ENCODE assay signal across 10 cellular contexts in the genomic region with DNA sequence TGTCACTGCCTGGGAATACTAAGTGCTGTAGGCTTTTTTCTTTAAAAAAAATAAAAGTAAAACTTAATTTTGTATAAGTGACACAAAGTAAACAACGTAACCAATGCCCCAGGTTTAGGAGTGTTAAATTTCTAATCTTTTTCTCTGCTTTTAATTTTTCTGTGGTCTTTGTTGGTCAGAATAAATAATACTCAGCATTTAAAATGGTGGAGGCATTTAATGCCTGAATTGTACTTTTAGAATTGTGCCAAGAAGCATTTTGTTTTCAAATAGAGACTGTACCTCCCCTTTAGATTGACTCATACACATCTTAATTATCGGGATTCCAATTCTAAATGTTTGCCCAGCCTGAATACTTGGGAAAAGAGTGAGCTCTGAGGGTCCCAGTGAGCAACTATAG. TPM values are rescaled to one million over a fixed set of nuclear protein-coding genes. Genes with fewer than 3 reads are reported as not detected.
A peak's percentile ranks its signal among the peaks of the same experiment; 100 is the strongest.
DNase-seq lines count a peak whose midpoint lies in the region; ATAC-seq, FAIRE-seq and TF ChIP-seq lines count a peak whose summit lies in the region.
"Had no signal": no experiment of that assay in that cellular context is flagged by ENCODE, and none has a peak within 500 bp of the region (broad histone marks: within the 10 kb centered on the region; RNA-seq: fewer than 3 reads in every experiment).

No MANE protein-coding gene starts in this region.

- H3K4me3 ChIP-seq in BLaER1: peak overlapping the region; percentile 92
- H3K4me3 ChIP-seq in bronchial epithelial cell (ENCODE audit: low read depth, low read length): peak overlapping the region; percentile 99

- POLR2A ChIA-PET in naive thymus-derived CD8-positive, alpha-beta T cell (lab: Charles Lee): no interaction called here

- H3K4me1 Mint-ChIP-seq in IgD-negative memory B cell: peaks cover 31 to 36% (median 33%) of the 10 kb centered on the region in 3 donors
- peaks cover 14 to 58% (median 40%) of the 10 kb centered on the region in 4 donors for H3K4me1 Mint-ChIP-seq in naive thymus-derived CD8-positive, alpha-beta T cell

- no peak overlapping the region for H3K27ac ChIP-seq in BLaER1

- peak overlapping the region; percentile 23; the same call in 1 of the 2 replicates for H3K9ac ChIP-seq in BLaER1

- TF ChIP-seq CTCF in bronchial epithelial cell (IDR thresholded peaks at IDR 0.05; ENCODE audit: insufficient read depth, low read length, severe bottlenecking): no peak

- H3K9me3 Mint-ChIP-seq in IgD-negative memory B cell: no peaks in the 10 kb centered on the region
- H3K9me3 Mint-ChIP-seq in naive thymus-derived CD8-positive, alpha-beta T cell: peaks cover 0 to 3% (median 0%) of the 10 kb centered on the region in 9 donors

- H3K4me3 Mint-ChIP-seq in IgD-negative memory B cell: peak overlapping the region; percentile 90 to 99 (median 94)
- H3K4me3 Mint-ChIP-seq in naive thymus-derived CD8-positive, alpha-beta T cell: peak overlapping the region in 9 of 10 donors; percentile 8 to 77 (median 69)

- peaks cover 37% of the 10 kb centered on the region for H3K4me1 ChIP-seq in BLaER1

- peaks cover 18% of the 10 kb centered on the region; the same call in 1 of the 2 replicates for H4K20me1 ChIP-seq in BLaER1

- no peaks in the 10 kb centered on the region for H3K27me3 Mint-ChIP-seq in IgD-negative memory B cell
- peaks cover 0 to 2% (median 0%) of the 10 kb centered on the region in 5 donors for H3K27me3 Mint-ChIP-seq in naive thymus-derived CD8-positive, alpha-beta T cell

- DNase-seq in bronchial epithelial cell (ENCODE audit: low read depth) (no peak), SKM-1 (lab: John Stamatoyannopoulos, UW; ENCODE audit: unreplicated experiment) (no peak), epidermal melanocyte (ENCODE audit: insufficient read length, low spot score) (no peak), NCI-H345 (lab: John Stamatoyannopoulos, UW) (no peak), erythroblast (lab: John Stamatoyannopoulos, UW) (no peak)
- DNase-seq in naive thymus-derived CD8-positive, alpha-beta T cell: no peak
- DNase-seq: NCI-H1436 treated with DMSO at 0.1 percent for 48 hours; stimulated activated CD4-positive, alpha-beta T cell treated with anti-CD3 and anti-CD28 coated beads, Interleukin-4, amount 100 ng/mL, for 1 hour had no signal

- ATAC-seq in naive thymus-derived CD8-positive, alpha-beta T cell: no peak

- TF ChIP-seq POLR2A in erythroblast (IDR thresholded peaks at IDR 0.05; ENCODE audit: low read length): no peak

- peak overlapping the region; percentile 75 for H3K4me2 ChIP-seq in BLaER1

- no peaks in the 10 kb centered on the region for H3K27me3 ChIP-seq in BLaER1
- no peaks in the 10 kb centered on the region for H3K27me3 ChIP-seq in bronchial epithelial cell (ENCODE audit: control insufficient read depth, insufficient read depth, low read length)

- peak overlapping the region; percentile 70 to 79 (median 74) for H3K27ac Mint-ChIP-seq in IgD-negative memory B cell
- peak overlapping the region in 7 of 10 donors; percentile 27 to 73 (median 44) for H3K27ac Mint-ChIP-seq in naive thymus-derived CD8-positive, alpha-beta T cell

- no peaks in the 10 kb centered on the region for H3K9me3 ChIP-seq in BLaER1

- no peak for FAIRE-seq in bronchial epithelial cell (lab: Jason Lieb, UNC)

- peaks cover 2% of the 10 kb centered on the region for H3K36me3 Mint-ChIP-seq in IgD-negative memory B cell
- peaks cover 0 to 9% (median 0%) of the 10 kb centered on the region in 3 donors for H3K36me3 Mint-ChIP-seq in naive thymus-derived CD8-positive, alpha-beta T cell

- no peaks in the 10 kb centered on the region for H3K36me3 ChIP-seq in BLaER1
- H3K36me3 ChIP-seq in bronchial epithelial cell (ENCODE audit: control insufficient read depth, insufficient read depth, low read length): no peaks in the 10 kb centered on the region

RNA-seq across cellular contexts. Expression of a gene that starts 1.6 kb away (rescaled TPM):
- 41.0 TPM for polyA plus RNA-seq in IgD-negative memory B cell
- 27.5 and 32.1 TPM in 2 replicates for total RNA-seq in bronchial epithelial cell
- total RNA-seq in naive thymus-derived CD8-positive, alpha-beta T cell: 10 to 100 TPM; 39.8 to 43.3 TPM
- 10 to 100 TPM; 15.0 to 19.9 (median 18.4) TPM for polyA plus RNA-seq in naive thymus-derived CD8-positive, alpha-beta T cell
